ENCODE assay signal across 18 cellular contexts in genomic region chr3:188229726-188230125, GRCh38.
DNase-seq lines count a peak whose midpoint lies in the region; ATAC-seq and TF ChIP-seq lines count a peak whose summit lies in the region.
"Had no signal": no experiment of that assay in that cellular context is flagged by ENCODE, and none has a peak within 500 bp of the region (broad histone marks: within the 10 kb centered on the region; RNA-seq: fewer than 3 reads in every experiment).

No MANE protein-coding gene starts in this region.

- BruUV-seq in IMR-90 (replicated peaks; lab: Mats Ljungman, UMichigan): no TSS peak

- H2AK5ac ChIP-seq in IMR-90 (ENCODE audit: low read depth, low read length): no peak overlapping the region

- H2BK5ac ChIP-seq in IMR-90 (ENCODE audit: low read depth, low read length, poor library complexity, severe bottlenecking): no peak overlapping the region

- H4K20me1 ChIP-seq in IMR-90 (ENCODE audit: insufficient read depth, low read length): peaks cover 88% of the 10 kb centered on the region

- H3K4me3 ChIP-seq in IMR-90 (ENCODE audit: insufficient read depth, low read depth, low read length) (no peak overlapping the region), ascending aorta (no peak overlapping the region), muscle layer of colon (ENCODE audit: low read depth in 1 of 2, low read length in 2 of 2) (no peak overlapping the region), thoracic aorta (peak overlapping the region; percentile 2)
- H3K4me3 ChIP-seq: MG63 had no signal

- in situ Hi-C loops in IMR-90 (cut with MboI; ENCODE audit: low sequenced_read_pairs): no loop called here

- peaks cover 39 to 90% of the 10 kb centered on the region in 2 experiments for H3K79me1 ChIP-seq in IMR-90 (ENCODE audit: low read depth in 1 of 2, low read length in 2 of 2)

- H3K23ac ChIP-seq in IMR-90 (ENCODE audit: low read depth, low read length): 0 out of 2 replicates have a peak overlapping the region, but pooled peaks have one; percentile 5

- H3K27me3 ChIP-seq in IMR-90 (ENCODE audit: control insufficient read depth, insufficient read depth, low read length) (no peaks in the 10 kb centered on the region), ascending aorta (no peaks in the 10 kb centered on the region), muscle layer of colon (ENCODE audit: control insufficient read depth in 1 of 2, insufficient read depth in 2 of 2, low read length in 2 of 2) (no peaks in the 10 kb centered on the region), thoracic aorta (replicated peaks; ENCODE audit: insufficient read depth) (no peaks in the 10 kb centered on the region)
- H3K27me3 ChIP-seq: MG63 had no signal

- no peak overlapping the region for H2BK15ac ChIP-seq in IMR-90 (ENCODE audit: low read depth, low read length)

- H3K4me1 ChIP-seq in IMR-90 (ENCODE audit: control insufficient read depth, insufficient read depth, low read length): peaks cover 16% of the 10 kb centered on the region
- H3K4me1 ChIP-seq in ascending aorta: peaks cover 7 to 76% of the 10 kb centered on the region in 2 donors
- peaks cover 78% of the 10 kb centered on the region for H3K4me1 ChIP-seq in muscle layer of colon (ENCODE audit: insufficient read depth, low read length)
- H3K4me1 ChIP-seq in thoracic aorta (ENCODE audit: control insufficient read depth in 1 of 2, low read depth in 2 of 2): peaks cover 42 to 95% of the 10 kb centered on the region in 2 donors

- no peak for TF ChIP-seq POLR2A in IMR-90 (IDR thresholded peaks at IDR 0.05; ENCODE audit: low read depth, low read length)

- CTCF ChIA-PET in IMR-90 (lab: Yijun Ruan, JAX): no interaction called here

- H4K5ac ChIP-seq in IMR-90 (ENCODE audit: low read depth, low read length): no peak overlapping the region

- no peak overlapping the region for H3K18ac ChIP-seq in IMR-90 (ENCODE audit: low read depth, low read length)

- no peaks in the 10 kb centered on the region for H3K9me3 ChIP-seq in IMR-90 (ENCODE audit: control insufficient read depth, insufficient read depth, low read length)
- no peaks in the 10 kb centered on the region for H3K9me3 ChIP-seq in ascending aorta
- no peaks in the 10 kb centered on the region for H3K9me3 ChIP-seq in muscle layer of colon (ENCODE audit: low read length)
- no peaks in the 10 kb centered on the region for H3K9me3 ChIP-seq in thoracic aorta
- H3K9me3 ChIP-seq: MG63 had no signal

- no peak overlapping the region for H3K14ac ChIP-seq in IMR-90 (replicated peaks; ENCODE audit: low read depth, low read length)

- H2BK20ac ChIP-seq in IMR-90 (ENCODE audit: low read depth, low read length): no peak overlapping the region

- H3K4me2 ChIP-seq in IMR-90 (ENCODE audit: low read depth, low read length): no peak overlapping the region

- H3K36me3 ChIP-seq in IMR-90 (ENCODE audit: control insufficient read depth, insufficient read depth, low read length) (peaks cover 25% of the 10 kb centered on the region), ascending aorta (peaks cover 13 to 26% of the 10 kb centered on the region in 2 donors), muscle layer of colon (ENCODE audit: insufficient read depth, low read length) (peaks cover 26% of the 10 kb centered on the region), thoracic aorta (peaks cover 3% of the 10 kb centered on the region)

- no peak overlapping the region for H2AK9ac ChIP-seq in IMR-90 (replicated peaks; ENCODE audit: low read depth, low read length, poor library complexity)

- no peak overlapping the region for H3K4ac ChIP-seq in IMR-90 (ENCODE audit: low read depth, low read length)

- no peak for ATAC-seq in IMR-90 (ENCODE audit: low read depth)
- no peak for ATAC-seq in thoracic aorta (ENCODE audit: insufficient number of reproducible peaks, low FRiP score, low read depth)
- ATAC-seq in HG02763 (IDR thresholded peaks at IDR 0.05; ENCODE audit: unreplicated experiment): no peak
- ATAC-seq in GM19467 (IDR thresholded peaks at IDR 0.05; ENCODE audit: unreplicated experiment): no peak

- no peak overlapping the region for H4K91ac ChIP-seq in IMR-90 (ENCODE audit: insufficient read depth, low read depth, low read length)

- dilution Hi-C loops in IMR-90 (cut with HindIII; ENCODE audit: low sequenced_read_pairs, unreplicated experiment): no loop called here

- H3K9ac ChIP-seq in IMR-90 (ENCODE audit: low read depth, low read length) (no peak overlapping the region), muscle layer of colon (ENCODE audit: low read length) (no peak overlapping the region)

- H2AFZ ChIP-seq in IMR-90 (replicated peaks; ENCODE audit: low read length, poor library complexity): no peak overlapping the region

- TF ChIP-seq CTCF in IMR-90 (conservative IDR thresholded peaks at IDR 0.05; ENCODE audit: low read depth, low read length): no peak
- TF ChIP-seq CTCF in ascending aorta (IDR thresholded peaks at IDR 0.05): no peak
- no peak for TF ChIP-seq CTCF in thoracic aorta (IDR thresholded peaks at IDR 0.05)

- no peak overlapping the region for H4K8ac ChIP-seq in IMR-90 (ENCODE audit: low read depth in 2 of 2, low read length in 2 of 2)

- TF ChIP-seq RAD21 in IMR-90 (IDR thresholded peaks at IDR 0.05; ENCODE audit: low read length): no peak

- intact Hi-C loops in IMR-90 (cut with micrococcal nuclease) (no loop called here), ascending aorta (cut with DNase I) (loop anchor here (2.0 kb wide), 1 partner anchor 33 kb away; no protein-coding TSS in a partner anchor)

- no peak for DNase-seq in IMR-90
- DNase-seq in ascending aorta (ENCODE audit: low spot score in 2 of 2): no peak
- no peak for DNase-seq in thoracic aorta (ENCODE audit: low spot score)
- DNase-seq in Kasumi-1 (lab: John Stamatoyannopoulos, UW): no peak
- DNase-seq: ACHN; CD4-positive, CD25-positive, alpha-beta regulatory T cell; DMS53; HCEC 1CT; KG1; MG63; NCI-H1105; NCI-H187; NCI-H510A; SIG-M5 had no signal

- WGBS in IMR-90 (ENCODE audit: extremely low coverage in 2 of 2, insufficient read length in 1 of 2), 2 experiments: no CpG with 5 or more reads among the region's 2 CpGs

- POLR2A ChIA-PET in IMR-90 (lab: Charles Lee; ENCODE audit: unreplicated experiment): no interaction called here

- H3K27ac ChIP-seq in IMR-90 (ENCODE audit: insufficient read depth, low read length) (no peak overlapping the region), ascending aorta (peak overlapping the region; percentile 82 to 89), muscle layer of colon (ENCODE audit: low read depth, low read length) (peak overlapping the region; percentile 28), thoracic aorta (peak overlapping the region; percentile 76 to 87)
- H3K27ac ChIP-seq: HL-60 had no signal

- peaks cover 40% of the 10 kb centered on the region for H3K9me1 ChIP-seq in IMR-90 (ENCODE audit: insufficient read depth, low read length)

- no peak overlapping the region for H3K56ac ChIP-seq in IMR-90 (ENCODE audit: extremely low read depth, insufficient read depth, low read length)

- H2BK120ac ChIP-seq in IMR-90 (ENCODE audit: low read depth, low read length): no peak overlapping the region

TF ChIP-seq in IMR-90, 13 proteins besides CTCF, POLR2A, EP300 and RAD21:
- TF ChIP-seq CEBPB (IDR thresholded peaks at IDR 0.05; ENCODE audit: low read depth, low read length): no peak
- TF ChIP-seq MAFK (IDR thresholded peaks at IDR 0.05; ENCODE audit: low read depth, low read length): no peak
- TF ChIP-seq RCOR1 (IDR thresholded peaks at IDR 0.05; ENCODE audit: insufficient replicate concordance, low read length): no peak
- no peak for TF ChIP-seq BHLHE40 (IDR thresholded peaks at IDR 0.05; ENCODE audit: low read depth, low read length)
- no peak for TF ChIP-seq CHD1 (IDR thresholded peaks at IDR 0.05; ENCODE audit: low read depth, low read length)
- TF ChIP-seq ELK1 (IDR thresholded peaks at IDR 0.05; ENCODE audit: borderline replicate concordance, low read depth, low read length): no peak
- TF ChIP-seq MAZ (IDR thresholded peaks at IDR 0.05; ENCODE audit: borderline replicate concordance, low read depth, low read length): no peak
- TF ChIP-seq MXI1 (IDR thresholded peaks at IDR 0.05; ENCODE audit: borderline replicate concordance, low read depth, low read length): no peak
- no peak for TF ChIP-seq SMC3 (IDR thresholded peaks at IDR 0.05; ENCODE audit: low read depth, low read length)
- TF ChIP-seq, protein P1, sequence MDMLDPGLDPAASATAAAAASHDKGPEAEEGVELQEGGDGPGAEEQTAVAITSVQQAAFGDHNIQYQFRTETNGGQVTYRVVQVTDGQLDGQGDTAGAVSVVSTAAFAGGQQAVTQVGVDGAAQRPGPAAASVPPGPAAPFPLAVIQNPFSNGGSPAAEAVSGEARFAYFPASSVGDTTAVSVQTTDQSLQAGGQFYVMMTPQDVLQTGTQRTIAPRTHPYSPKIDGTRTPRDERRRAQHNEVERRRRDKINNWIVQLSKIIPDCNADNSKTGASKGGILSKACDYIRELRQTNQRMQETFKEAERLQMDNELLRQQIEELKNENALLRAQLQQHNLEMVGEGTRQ (IDR thresholded peaks at IDR 0.05; ENCODE audit: low read depth, low read length): no peak
- TF ChIP-seq FOS (IDR thresholded peaks at IDR 0.05; ENCODE audit: low read depth, low read length): no peak
- no peak for TF ChIP-seq RFX5 (IDR thresholded peaks at IDR 0.05; ENCODE audit: low read depth, low read length)
- no peak for TF ChIP-seq NFE2L2 (IDR thresholded peaks at IDR 0.05; ENCODE audit: low read depth, low read length)
